ENCODE assay signal across 9 cellular contexts in the genomic region with DNA sequence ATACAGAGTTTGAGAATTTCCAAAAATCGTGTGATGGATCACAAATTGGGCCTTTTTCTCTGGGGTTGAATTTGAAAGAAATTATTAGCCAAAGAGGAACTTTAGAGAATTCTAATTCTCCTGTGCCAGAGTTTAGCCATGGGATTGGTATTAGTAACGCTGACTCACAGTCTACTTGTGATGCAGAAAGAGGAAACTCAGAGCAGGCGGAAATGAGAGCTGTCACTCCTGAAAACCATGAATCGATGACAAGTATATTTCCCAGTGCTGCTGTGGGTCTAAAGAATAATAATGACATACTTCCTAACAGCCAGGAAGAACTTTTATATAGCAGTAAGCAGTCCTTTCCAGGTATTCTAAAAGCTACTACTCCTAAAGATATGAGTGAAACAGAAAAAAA.
DNase-seq lines count a peak whose midpoint lies in the region; ATAC-seq and TF ChIP-seq lines count a peak whose summit lies in the region.
"Had no signal": no experiment of that assay in that cellular context is flagged by ENCODE, and none has a peak within 500 bp of the region (broad histone marks: within the 10 kb centered on the region; RNA-seq: fewer than 3 reads in every experiment).

No MANE protein-coding gene starts in this region.

- in situ Hi-C loops in astrocyte of the cerebellum (cut with HindIII; ENCODE audit: low sequenced_read_pairs) = no loop called here

- H3K36me3 Mint-ChIP-seq in naive thymus-derived CD8-positive, alpha-beta T cell = peaks cover 0 to 21% (median 13%) of the 10 kb centered on the region in 3 donors

- H3K9me3 Mint-ChIP-seq in naive thymus-derived CD8-positive, alpha-beta T cell = no peaks in the 10 kb centered on the region
- H3K9me3 Mint-ChIP-seq: neural crest cell had no signal

- no peak for TF ChIP-seq CTCF in astrocyte of the cerebellum (IDR thresholded peaks at IDR 0.05; ENCODE audit: low read depth, low read length, missing control alignments)

- no peaks in the 10 kb centered on the region for H3K27me3 Mint-ChIP-seq in naive thymus-derived CD8-positive, alpha-beta T cell

- peak; percentile 6 to 17 for DNase-seq in activated CD4-positive, alpha-beta T cell treated with anti-CD3 and anti-CD28 coated beads for 4 hours
- DNase-seq in activated CD4-positive, alpha-beta T cell treated with anti-CD3 and anti-CD28 coated beads, Interleukin-2, amount 50 U/mL, for 48 hours = no peak
- peak; percentile 41 for DNase-seq in KG1 (lab: John Stamatoyannopoulos, UW)
- DNase-seq in astrocyte of the cerebellum (ENCODE audit: low read depth) = peak; percentile 20
- peak in 1 of 10 donors; percentile 3 for DNase-seq in naive thymus-derived CD8-positive, alpha-beta T cell
- no peak for DNase-seq in DMS 273 (lab: John Stamatoyannopoulos, UW; ENCODE audit: unreplicated experiment)
- no peak for DNase-seq in iPS-NIHi11 (ENCODE audit: low spot score)
- no peak for DNase-seq in mucosa of gallbladder (ENCODE audit: low spot score)

- no peak for ATAC-seq in naive thymus-derived CD8-positive, alpha-beta T cell

- POLR2A ChIA-PET in naive thymus-derived CD8-positive, alpha-beta T cell (lab: Charles Lee) = interaction anchor here (0.5 kb wide), 2 partner anchors 37 to 196 kb away, joined by 4 to 5 read pairs; no protein-coding TSS in a partner anchor

- peak overlapping the region in 8 of 10 donors; percentile 17 to 87 (median 62) for H3K27ac Mint-ChIP-seq in naive thymus-derived CD8-positive, alpha-beta T cell

- H3K4me3 ChIP-seq in astrocyte of the cerebellum (ENCODE audit: low read depth, low read length) = no peak overlapping the region

- H3K4me1 Mint-ChIP-seq in naive thymus-derived CD8-positive, alpha-beta T cell = peaks cover 9 to 41% (median 40%) of the 10 kb centered on the region in 4 donors
- H3K4me1 Mint-ChIP-seq: neural crest cell had no signal

- H3K4me3 Mint-ChIP-seq in naive thymus-derived CD8-positive, alpha-beta T cell = peak overlapping the region in 1 of 10 donors; percentile 35
- H3K4me3 Mint-ChIP-seq: neural crest cell had no signal

Comparison
In these comparisons a context has a peak if more than half of its experiments do, and no peak if none do; other contexts are left out.
1. DNase-seq: peak in activated CD4-positive, alpha-beta T cell treated with anti-CD3 and anti-CD28 coated beads for 4 hours (2 of 2), KG1 (single experiment) and astrocyte of the cerebellum (single experiment); none in activated CD4-positive, alpha-beta T cell treated with anti-CD3 and anti-CD28 coated beads, Interleukin-2, amount 50 U/mL, for 48 hours (0 of 2), DMS 273 (single experiment), iPS-NIHi11 (single experiment) and mucosa of gallbladder (single experiment).